8 cellular contexts compared by ENCODE assay signal in genomic region chr17:77466140-77466539, GRCh38.
DNase-seq lines count a peak whose midpoint lies in the region; ATAC-seq and TF ChIP-seq lines count a peak whose summit lies in the region.

No MANE protein-coding gene starts in this region.

- 57 to 71% (median 59%) methylated on average over 12 to 13 of the region's 13 CpGs for WGBS in heart left ventricle, 4 donors

- POLR2A ChIA-PET in T-cell (lab: Charles Lee), result no interaction called here

- CTCF ChIA-PET in T-cell (lab: Charles Lee), result interaction anchor here in 1 of 2 donors (1.6 kb wide), 1 partner anchor 25 kb away, joined by 7 read pairs; no protein-coding TSS in a partner anchor

- H3K27me3 Mint-ChIP-seq in T-cell (no peaks in the 10 kb centered on the region), osteocyte (ENCODE audit: unreplicated experiment) (no peaks in the 10 kb centered on the region)

- H3K27ac ChIP-seq in heart left ventricle, result peak overlapping the region in 11 of 12 donors; percentile 47 to 91 (median 68)

- no peak overlapping the region for H3K4me3 ChIP-seq in heart left ventricle

- TF ChIP-seq CTCF in heart left ventricle (IDR thresholded peaks at IDR 0.05) (no peak), osteocyte (IDR thresholded peaks at IDR 0.05) (no peak)

- DNase-seq in ELF-1 (ENCODE audit: low read depth, low spot score) (peak; percentile 94), T-cell (no peak), heart left ventricle (peak in 1 of 5 donors; percentile 34), osteocyte (ENCODE audit: extremely low spot score, unreplicated experiment) (no peak), NCI-H82 treated with DMSO at 0.1 percent for 48 hours (lab: John Stamatoyannopoulos, UW; ENCODE audit: unreplicated experiment) (no peak), CD1c-positive myeloid dendritic cell (ENCODE audit: extremely low spot score) (no peak), NCI-H187 (lab: John Stamatoyannopoulos, UW) (no peak), KBM-7 (no peak)

- H3K4me1 Mint-ChIP-seq in T-cell (peaks cover 91 to 93% (median 92%) of the 10 kb centered on the region in 3 donors), osteocyte (ENCODE audit: unreplicated experiment) (peaks cover 83% of the 10 kb centered on the region)

- peaks cover 38% of the 10 kb centered on the region for H3K36me3 Mint-ChIP-seq in T-cell
- H3K36me3 Mint-ChIP-seq in osteocyte (ENCODE audit: unreplicated experiment), result peaks cover 19% of the 10 kb centered on the region

- in situ Hi-C loops in KBM-7 (cut with MboI; ENCODE audit: low pct_unique_long_range_greater_than_20kb, low sequenced_read_pairs), result no loop called here

- no peaks in the 10 kb centered on the region for H3K9me3 ChIP-seq in heart left ventricle

- peak overlapping the region; percentile 65 to 79 (median 75) for H3K4me3 Mint-ChIP-seq in T-cell
- H3K4me3 Mint-ChIP-seq in osteocyte (ENCODE audit: unreplicated experiment), result peak overlapping the region; percentile 44

- intact Hi-C loops in heart left ventricle (cut with DNase I), result no loop called here

- H3K27ac Mint-ChIP-seq in T-cell (peak overlapping the region; percentile 91 to 96), osteocyte (ENCODE audit: unreplicated experiment) (peak overlapping the region; percentile 98)

- peaks cover 11 to 93% (median 68%) of the 10 kb centered on the region in 12 donors for H3K4me1 ChIP-seq in heart left ventricle

- no peaks in the 10 kb centered on the region for H3K36me3 ChIP-seq in heart left ventricle

- TF ChIP-seq POLR2A in heart left ventricle (IDR thresholded peaks at IDR 0.05), result no peak

- H3K27me3 ChIP-seq in heart left ventricle, result no peaks in the 10 kb centered on the region

- peak in 2 of 4 experiments; percentile 4 to 7 for ATAC-seq in T-cell (replicated peaks in 1 of 4)
- ATAC-seq in heart left ventricle, result peak in 2 of 4 donors; percentile 11 to 26

- H3K9me3 Mint-ChIP-seq in T-cell (no peaks in the 10 kb centered on the region), osteocyte (ENCODE audit: unreplicated experiment) (no peaks in the 10 kb centered on the region)
